ENCODE assay signal across 8 cellular contexts in the genomic region with DNA sequence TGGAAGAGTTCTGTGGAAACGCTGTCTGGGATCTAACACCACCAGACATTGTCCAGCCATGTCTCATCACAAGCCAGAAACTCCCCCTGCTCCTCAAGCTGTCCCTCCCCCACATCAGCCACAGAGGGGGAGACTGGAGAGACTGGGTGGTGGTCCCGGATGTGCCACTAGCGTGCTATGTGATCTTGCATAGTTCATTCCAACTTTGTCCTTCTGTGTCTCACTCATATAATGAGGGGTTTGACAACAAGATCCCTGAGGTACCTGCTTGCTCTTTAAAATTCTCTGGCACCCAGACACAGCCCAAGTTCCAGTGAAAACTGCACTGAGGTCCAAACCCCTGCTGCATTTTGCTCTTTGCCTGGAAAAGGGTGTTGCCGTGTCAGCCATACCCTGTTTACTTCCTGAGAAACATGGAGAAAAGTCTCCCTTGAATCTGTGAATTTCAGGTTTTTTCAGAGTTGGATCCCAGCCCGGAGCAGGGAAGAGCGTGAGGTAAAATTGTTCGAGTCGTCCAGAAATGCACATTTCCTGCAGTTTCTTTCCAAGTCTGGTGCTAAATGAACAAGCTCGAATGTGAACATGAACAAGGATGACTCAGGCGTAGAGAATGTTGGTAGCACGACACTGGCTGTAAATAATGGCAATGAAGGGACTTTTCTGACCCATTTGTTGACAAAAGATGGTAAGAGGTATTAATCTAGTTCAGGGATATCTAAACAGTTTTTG.
DNase-seq lines count a peak whose midpoint lies in the region; ATAC-seq and TF ChIP-seq lines count a peak whose summit lies in the region.
"Had no signal": no experiment of that assay in that cellular context is flagged by ENCODE, and none has a peak within 500 bp of the region (broad histone marks: within the 10 kb centered on the region; RNA-seq: fewer than 3 reads in every experiment).

No MANE protein-coding gene starts in this region.

- H4K20me1 ChIP-seq in IMR-90 (ENCODE audit: insufficient read depth, low read length) = no peaks in the 10 kb centered on the region

- ATAC-seq in IMR-90 (ENCODE audit: low read depth) = peak; percentile 84
- ATAC-seq in right lobe of liver = peak; percentile 42 to 81 (median 54)
- no peak for ATAC-seq in psoas muscle
- no peak for ATAC-seq in activated CD4-positive, CD25-positive, alpha-beta regulatory T cell treated with anti-CD3 and anti-CD28 coated beads, Interleukin-2, amount 50 U/mL, for 24 hours

- TF ChIP-seq CTCF in IMR-90 (conservative IDR thresholded peaks at IDR 0.05; ENCODE audit: low read depth, low read length) = no peak
- TF ChIP-seq CTCF in right lobe of liver (IDR thresholded peaks at IDR 0.05) = no peak
- TF ChIP-seq CTCF in transverse colon (IDR thresholded peaks at IDR 0.05) = no peak
- no peak for TF ChIP-seq CTCF in psoas muscle (IDR thresholded peaks at IDR 0.05)

- H4K5ac ChIP-seq in IMR-90 (ENCODE audit: low read depth, low read length) = peak overlapping the region; percentile 77

- peaks cover 9% of the 10 kb centered on the region for H3K4me1 ChIP-seq in IMR-90 (ENCODE audit: control insufficient read depth, insufficient read depth, low read length)
- H3K4me1 ChIP-seq in right lobe of liver = peaks cover 0 to 8% (median under 1%) of the 10 kb centered on the region in 4 donors
- peaks cover 6 to 17% (median 9%) of the 10 kb centered on the region in 4 donors for H3K4me1 ChIP-seq in transverse colon
- H3K4me1 ChIP-seq in psoas muscle = no peaks in the 10 kb centered on the region

- peak overlapping the region; percentile 69 for H3K4ac ChIP-seq in IMR-90 (ENCODE audit: low read depth, low read length)

- H3K79me1 ChIP-seq in IMR-90 (ENCODE audit: low read depth in 1 of 2, low read length in 2 of 2) = no peaks in the 10 kb centered on the region

- no peaks in the 10 kb centered on the region for H3K9me1 ChIP-seq in IMR-90 (ENCODE audit: insufficient read depth, low read length)

- peak overlapping the region; percentile 38 for H2AFZ ChIP-seq in IMR-90 (replicated peaks; ENCODE audit: low read length, poor library complexity)

- peak overlapping the region; percentile 32 to 50; a peak in 3 of 4 replicates for H4K8ac ChIP-seq in IMR-90 (ENCODE audit: low read depth in 2 of 2, low read length in 2 of 2)

- no TSS peak for BruUV-seq in IMR-90 (replicated peaks; lab: Mats Ljungman, UMichigan)

- dilution Hi-C loops in IMR-90 (cut with HindIII; ENCODE audit: low sequenced_read_pairs, unreplicated experiment) = no loop called here

- TF ChIP-seq POLR2A in IMR-90 (IDR thresholded peaks at IDR 0.05; ENCODE audit: low read depth, low read length) (no peak), right lobe of liver (IDR thresholded peaks at IDR 0.05) (no peak), transverse colon (IDR thresholded peaks at IDR 0.05) (no peak)

- H3K27me3 ChIP-seq in IMR-90 (ENCODE audit: control insufficient read depth, insufficient read depth, low read length) (peaks cover 26% of the 10 kb centered on the region; the same call in 1 of the 2 replicates), right lobe of liver (no peaks in the 10 kb centered on the region), transverse colon (no peaks in the 10 kb centered on the region), psoas muscle (ENCODE audit: insufficient read depth in 3 of 3, low read length in 2 of 3) (no peaks in the 10 kb centered on the region)

- H2BK120ac ChIP-seq in IMR-90 (ENCODE audit: low read depth, low read length) = peak overlapping the region; percentile 75

- peak overlapping the region; percentile 82 for H3K4me2 ChIP-seq in IMR-90 (ENCODE audit: low read depth, low read length)

- CTCF ChIA-PET in IMR-90 (lab: Yijun Ruan, JAX) = no interaction called here

- DNase-seq in IMR-90 (peak; percentile 91), cerebellum (ENCODE audit: low spot score) (peak; percentile 43), right lobe of liver (no peak), transverse colon (no peak), psoas muscle (no peak)
- no peak for DNase-seq in stimulated activated naive CD4-positive, alpha-beta T cell (lab: John Stamatoyannopoulos, UW)
- DNase-seq: NCI-H69 had no signal

- peak overlapping the region; percentile 82 for H4K91ac ChIP-seq in IMR-90 (ENCODE audit: insufficient read depth, low read depth, low read length)

- TF ChIP-seq RAD21 in IMR-90 (IDR thresholded peaks at IDR 0.05; ENCODE audit: low read length) = no peak

- peak overlapping the region; percentile 40 for H2BK5ac ChIP-seq in IMR-90 (ENCODE audit: low read depth, low read length, poor library complexity, severe bottlenecking)

- H3K14ac ChIP-seq in IMR-90 (replicated peaks; ENCODE audit: low read depth, low read length) = peak overlapping the region; percentile 47; the same call in 1 of the 2 replicates

- H3K27ac ChIP-seq in IMR-90 (ENCODE audit: insufficient read depth, low read length) (peak overlapping the region; percentile 82), right lobe of liver (peak overlapping the region in 2 of 3 donors; percentile 2 to 47), transverse colon (peak overlapping the region; percentile 53 to 80 (median 62)), psoas muscle (no peak overlapping the region)

- TF ChIP-seq EP300 in transverse colon (IDR thresholded peaks at IDR 0.05; ENCODE audit: low read depth) = no peak

- 0% methylated on average over 3 of the region's 11 CpGs; no CpG with 5 or more reads in 1 of the 2 experiments for WGBS in IMR-90 (ENCODE audit: extremely low coverage in 2 of 2, insufficient read length in 1 of 2), 2 experiments
- 5% methylated on average over 8 of the region's 11 CpGs for WGBS in right lobe of liver (ENCODE audit: insufficient coverage, low coverage, low lambda C conversion rate, missing lambda C conversion rate)
- 5 to 35% methylated on average over 4 to 11 of the region's 11 CpGs for WGBS in transverse colon (ENCODE audit: low coverage in 1 of 2), 2 donors
- WGBS in psoas muscle, 3 donors = 11 to 17% (median 13%) methylated on average over 11 of the region's 11 CpGs

- POLR2A ChIA-PET in IMR-90 (lab: Charles Lee; ENCODE audit: unreplicated experiment) = no interaction called here

- in situ Hi-C loops in IMR-90 (cut with MboI; ENCODE audit: low sequenced_read_pairs) = no loop called here
- in situ Hi-C loops in transverse colon (cut with MboI; ENCODE audit: low pct_ligation_motif_present in 1 of 4, low pct_unique_long_range_greater_than_20kb in 1 of 4, low sequenced_read_pairs in 3 of 4) = no loop called here

- H3K9me3 ChIP-seq in IMR-90 (ENCODE audit: control insufficient read depth, insufficient read depth, low read length) (no peaks in the 10 kb centered on the region), right lobe of liver (no peaks in the 10 kb centered on the region), transverse colon (no peaks in the 10 kb centered on the region), psoas muscle (no peaks in the 10 kb centered on the region)

- H3K23ac ChIP-seq in IMR-90 (ENCODE audit: low read depth, low read length) = peak overlapping the region; percentile 6; the same call in 1 of the 2 replicates

- H2AK5ac ChIP-seq in IMR-90 (ENCODE audit: low read depth, low read length) = peak overlapping the region; percentile 20; the same call in 1 of the 2 replicates

- peak overlapping the region; percentile 46; the same call in 1 of the 2 replicates for H3K56ac ChIP-seq in IMR-90 (ENCODE audit: extremely low read depth, insufficient read depth, low read length)

- peak overlapping the region; percentile 43; the same call in 1 of the 2 replicates for H3K9ac ChIP-seq in IMR-90 (ENCODE audit: low read depth, low read length)

- H2BK20ac ChIP-seq in IMR-90 (ENCODE audit: low read depth, low read length) = peak overlapping the region; percentile 10

- H3K4me3 ChIP-seq in IMR-90 (ENCODE audit: insufficient read depth, low read depth, low read length) = no peak overlapping the region
- H3K4me3 ChIP-seq in right lobe of liver = no peak overlapping the region
- H3K4me3 ChIP-seq in transverse colon = no peak overlapping the region
- no peak overlapping the region for H3K4me3 ChIP-seq in psoas muscle

- H3K36me3 ChIP-seq in IMR-90 (ENCODE audit: control insufficient read depth, insufficient read depth, low read length) (no peaks in the 10 kb centered on the region), right lobe of liver (no peaks in the 10 kb centered on the region), transverse colon (no peaks in the 10 kb centered on the region), psoas muscle (ENCODE audit: insufficient read depth in 1 of 2, low read depth in 1 of 2) (no peaks in the 10 kb centered on the region)

- H2BK15ac ChIP-seq in IMR-90 (ENCODE audit: low read depth, low read length) = peak overlapping the region; percentile 7; the same call in 1 of the 3 replicates

- H3K18ac ChIP-seq in IMR-90 (ENCODE audit: low read depth, low read length) = peak overlapping the region; percentile 72

- intact Hi-C loops in IMR-90 (cut with micrococcal nuclease) (no loop called here), right lobe of liver (cut with DNase I) (no loop called here), transverse colon (cut with DNase I; ENCODE audit: low total_unique reads) (no loop called here), psoas muscle (cut with DNase I) (no loop called here)

- H2AK9ac ChIP-seq in IMR-90 (replicated peaks; ENCODE audit: low read depth, low read length, poor library complexity) = no peak overlapping the region

TF ChIP-seq in IMR-90, 13 proteins besides CTCF, POLR2A, EP300 and RAD21 (continues in another document):
- TF ChIP-seq USF2 (IDR thresholded peaks at IDR 0.05; ENCODE audit: low read depth, low read length) = no peak
- no peak for TF ChIP-seq MAFK (IDR thresholded peaks at IDR 0.05; ENCODE audit: low read depth, low read length)
- TF ChIP-seq, protein P1, sequence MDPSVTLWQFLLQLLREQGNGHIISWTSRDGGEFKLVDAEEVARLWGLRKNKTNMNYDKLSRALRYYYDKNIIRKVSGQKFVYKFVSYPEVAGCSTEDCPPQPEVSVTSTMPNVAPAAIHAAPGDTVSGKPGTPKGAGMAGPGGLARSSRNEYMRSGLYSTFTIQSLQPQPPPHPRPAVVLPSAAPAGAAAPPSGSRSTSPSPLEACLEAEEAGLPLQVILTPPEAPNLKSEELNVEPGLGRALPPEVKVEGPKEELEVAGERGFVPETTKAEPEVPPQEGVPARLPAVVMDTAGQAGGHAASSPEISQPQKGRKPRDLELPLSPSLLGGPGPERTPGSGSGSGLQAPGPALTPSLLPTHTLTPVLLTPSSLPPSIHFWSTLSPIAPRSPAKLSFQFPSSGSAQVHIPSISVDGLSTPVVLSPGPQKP (IDR thresholded peaks at IDR 0.05; ENCODE audit: borderline replicate concordance, low read depth, low read length) = no peak
- no peak for TF ChIP-seq MAZ (IDR thresholded peaks at IDR 0.05; ENCODE audit: borderline replicate concordance, low read depth, low read length)
- no peak for TF ChIP-seq NFE2L2 (IDR thresholded peaks at IDR 0.05; ENCODE audit: low read depth, low read length)

Comparison
In these comparisons a context has a peak if more than half of its experiments do, and no peak if none do; other contexts are left out.
1. ATAC-seq: peak in IMR-90 (single experiment) and right lobe of liver (4 of 4); none in psoas muscle (0 of 4) and activated CD4-positive, CD25-positive, alpha-beta regulatory T cell treated with anti-CD3 and anti-CD28 coated beads, Interleukin-2, amount 50 U/mL, for 24 hours (0 of 2).
2. DNase-seq: peak in IMR-90 (single experiment) and cerebellum (single experiment); none in right lobe of liver (0 of 3), transverse colon (single experiment), psoas muscle (0 of 2) and stimulated activated naive CD4-positive, alpha-beta T cell (0 of 6).